Comparison of ENCODE assay signal across 21 cellular contexts in genomic region chr7:4787947-4788626, GRCh38.
"Had no signal": no experiment of that assay in that cellular context is flagged by ENCODE, and none has a peak within 500 bp of the region (broad histone marks: within the 10 kb centered on the region; RNA-seq: fewer than 3 reads in every experiment).

No MANE protein-coding gene starts in this region.

- H3K27me3 Mint-ChIP-seq: naive thymus-derived CD4-positive, alpha-beta T cell; stimulated activated naive CD8-positive, alpha-beta T cell treated with anti-CD3 and anti-CD28 coated beads, Interleukin-15, Interleukin-2, amounts not matched to agents 100 ng/mL and 50 ng/mL, for 24 hours had no signal

- H3K79me2 ChIP-seq: hepatocyte had no signal

- H3K27ac ChIP-seq: coronary artery, dorsolateral prefrontal cortex, hepatocyte, pancreas, prostate gland, skin epidermis, tibial artery, upper lobe of right lung had no signal

- H3K4me2 ChIP-seq: hepatocyte had no signal

- ATAC-seq: naive thymus-derived CD4-positive, alpha-beta T cell; pancreas; sciatic nerve; upper lobe of right lung had no signal

- DNase-seq: caudate nucleus; dorsolateral prefrontal cortex; effector CD8-positive, alpha-beta T cell; foreskin melanocyte; head of caudate nucleus; kidney glomerular epithelial cell; mammary epithelial cell; naive thymus-derived CD4-positive, alpha-beta T cell; nephron progenitor cell; stimulated activated CD4-positive, alpha-beta T cell treated with anti-CD3 and anti-CD28 coated beads, Interleukin-12 subunit alpha, Interleukin-12 subunit beta, amount 100 ng/mL, for 4 hours; stimulated activated CD4-positive, alpha-beta T cell treated with anti-CD3 and anti-CD28 coated beads, Interleukin-2, amount 100 ng/mL, for 48 hours; tibial artery; upper lobe of right lung had no signal

- FAIRE-seq: islet of Langerhans, pancreas had no signal

- H3K9me3 ChIP-seq: pancreas, prostate gland, tibial artery, upper lobe of right lung had no signal

- H3K4me3 Mint-ChIP-seq: naive thymus-derived CD4-positive, alpha-beta T cell; nephron progenitor cell; stimulated activated naive CD8-positive, alpha-beta T cell treated with anti-CD3 and anti-CD28 coated beads, Interleukin-15, Interleukin-2, amounts not matched to agents 100 ng/mL and 50 ng/mL, for 24 hours had no signal

- H3K4me1 ChIP-seq: prostate gland had no signal

- H3K4me3 ChIP-seq: coronary artery, dorsolateral prefrontal cortex, hepatocyte, pancreas, prostate gland, skin epidermis, tibial artery, upper lobe of right lung had no signal

- H3K27ac Mint-ChIP-seq: nephron progenitor cell; stimulated activated naive CD8-positive, alpha-beta T cell treated with anti-CD3 and anti-CD28 coated beads, Interleukin-15, Interleukin-2, amounts not matched to agents 100 ng/mL and 50 ng/mL, for 24 hours had no signal

- H2AFZ ChIP-seq: hepatocyte had no signal

- H3K4me1 Mint-ChIP-seq: nephron progenitor cell had no signal

- H3K9me3 Mint-ChIP-seq: naive thymus-derived CD4-positive, alpha-beta T cell; nephron progenitor cell; stimulated activated naive CD8-positive, alpha-beta T cell treated with anti-CD3 and anti-CD28 coated beads, Interleukin-15, Interleukin-2, amounts not matched to agents 100 ng/mL and 50 ng/mL, for 24 hours had no signal

- H3K27me3 ChIP-seq: dorsolateral prefrontal cortex, hepatocyte, pancreas, tibial artery, upper lobe of right lung had no signal
